ENCODE assay signal across 9 cellular contexts in genomic region chr2:172783091-172783898, GRCh38. TPM values are rescaled to one million over a fixed set of nuclear protein-coding genes. Genes with fewer than 3 reads are reported as not detected.
DNase-seq lines count a peak whose midpoint lies in the region; ATAC-seq, FAIRE-seq and TF ChIP-seq lines count a peak whose summit lies in the region.
"Had no signal": no experiment of that assay in that cellular context is flagged by ENCODE, and none has a peak within 500 bp of the region (broad histone marks: within the 10 kb centered on the region; RNA-seq: fewer than 3 reads in every experiment).

No MANE protein-coding gene starts in this region.

- peak; percentile 8 for TF ChIP-seq CTCF in bronchial epithelial cell (IDR thresholded peaks at IDR 0.05; ENCODE audit: insufficient read depth, low read length, severe bottlenecking)
- TF ChIP-seq CTCF in HepG2 (CRISPR knock-in tag; IDR thresholded peaks at IDR 0.05) = peak; percentile 45

- ATAC-seq in HepG2 = peak; percentile 89
- no peak for ATAC-seq in HG03280 (IDR thresholded peaks at IDR 0.05; ENCODE audit: unreplicated experiment)
- ATAC-seq in GM19397 (IDR thresholded peaks at IDR 0.05; ENCODE audit: unreplicated experiment) = no peak

- H3K36me3 ChIP-seq in bronchial epithelial cell (ENCODE audit: control insufficient read depth, insufficient read depth, low read length) (no peaks in the 10 kb centered on the region), HepG2 (replicated peaks in 1 of 2; ENCODE audit: control insufficient read depth in 1 of 2, insufficient read depth in 2 of 2, low read length in 2 of 2) (no peaks in the 10 kb centered on the region)

- no peaks in the 10 kb centered on the region for H3K79me2 ChIP-seq in HepG2 (ENCODE audit: insufficient read depth, low read length)

- CTCF ChIA-PET in HepG2 (lab: Yijun Ruan, JAX; ENCODE audit: low intra/inter-chr PET ratio, low total read pairs) = no interaction called here

- no peaks in the 10 kb centered on the region for H3K9me3 ChIP-seq in HepG2 (ENCODE audit: low read length)

- 28% methylated on average over 9 of the region's 9 CpGs for WGBS in HepG2 (ENCODE audit: low lambda C conversion rate)

- H3K4me1 ChIP-seq in HepG2 (ENCODE audit: insufficient read depth, low read length) = no peaks in the 10 kb centered on the region

- H3K4me2 ChIP-seq in HepG2 (ENCODE audit: low read depth, low read length) = peak overlapping the region; percentile 20; the same call in 1 of the 2 replicates

- BruUV-seq in HepG2 (replicated peaks; lab: Mats Ljungman, UMichigan) = no TSS peak

- in situ Hi-C loops in HepG2 (cut with HindIII; ENCODE audit: extremely low pct_ligation_motif_present, low pct_unique_long_range_greater_than_20kb) = no loop called here

- H3K4me3 ChIP-seq in bronchial epithelial cell (ENCODE audit: low read depth, low read length) (no peak overlapping the region), HepG2 (replicated peaks in 1 of 3; ENCODE audit: insufficient read depth in 1 of 3, low read depth in 2 of 3, low read length in 3 of 3) (no peak overlapping the region)

- no peak for TF ChIP-seq POLR2A in HepG2 (IDR thresholded peaks at IDR 0.05; ENCODE audit: insufficient read depth in 1 of 2, low read depth in 2 of 2, low read length in 2 of 2)

- intact Hi-C loops in HepG2 (cut with micrococcal nuclease; ENCODE audit: unreplicated experiment) = loop anchor here (1.0 kb wide), 1 partner anchor 79 kb away; no protein-coding TSS in a partner anchor

- H3K27me3 ChIP-seq in bronchial epithelial cell (ENCODE audit: control insufficient read depth, insufficient read depth, low read length) = no peaks in the 10 kb centered on the region
- H3K27me3 ChIP-seq in HepG2 (ENCODE audit: control insufficient read depth in 1 of 2, insufficient read depth in 2 of 2, low read length in 2 of 2) = peaks cover 2% of the 10 kb centered on the region in 2 experiments; a peak in 2 of 5 replicates

- DNase-seq in AG08396 (ENCODE audit: low spot score) (peak; percentile 74), LHCN-M2 (ENCODE audit: low read depth) (peak; percentile 85), bronchial epithelial cell (ENCODE audit: low read depth) (peak; percentile 50), HepG2 (ENCODE audit: low spot score) (peak; percentile 45), RPMI8226 (no peak)
- no peak for DNase-seq in activated CD4-positive, alpha-beta T cell treated with anti-CD3 and anti-CD28 coated beads, Interleukin-2, amount 50 U/mL, for 48 hours
- DNase-seq: DMS53 had no signal

- H2AFZ ChIP-seq in HepG2 (ENCODE audit: low read length) = no peak overlapping the region

- FAIRE-seq in bronchial epithelial cell (lab: Jason Lieb, UNC) (no peak), HepG2 (lab: Jason Lieb, UNC) (no peak)

- TF ChIP-seq EP300 in HepG2 (IDR thresholded peaks at IDR 0.05; ENCODE audit: low read depth in 2 of 2, low read length in 2 of 2) (no peak), HepG2 (CRISPR knock-in tag; IDR thresholded peaks at IDR 0.05; ENCODE audit: borderline replicate concordance) (no peak)

- POLR2A ChIA-PET in HepG2 (lab: Yijun Ruan, JAX) = no interaction called here

- no peaks in the 10 kb centered on the region for H4K20me1 ChIP-seq in HepG2 (ENCODE audit: insufficient read depth, low read length)

- TF ChIP-seq RAD21 in HepG2 (CRISPR knock-in tag; IDR thresholded peaks at IDR 0.05) = no peak

- H3K9ac ChIP-seq in HepG2 (ENCODE audit: insufficient read depth, low read depth, low read length) = no peak overlapping the region

- H3K27ac ChIP-seq in HepG2 (ENCODE audit: extremely low read length, insufficient read depth, low read length) = no peak overlapping the region

TF ChIP-seq in HepG2, 621 proteins besides CTCF, POLR2A, EP300 and RAD21 (continues in another document):
- TF ChIP-seq CEBPB (IDR thresholded peaks at IDR 0.05; ENCODE audit: borderline replicate concordance, low read depth, low read length) = no peak
- TF ChIP-seq, protein P1, sequence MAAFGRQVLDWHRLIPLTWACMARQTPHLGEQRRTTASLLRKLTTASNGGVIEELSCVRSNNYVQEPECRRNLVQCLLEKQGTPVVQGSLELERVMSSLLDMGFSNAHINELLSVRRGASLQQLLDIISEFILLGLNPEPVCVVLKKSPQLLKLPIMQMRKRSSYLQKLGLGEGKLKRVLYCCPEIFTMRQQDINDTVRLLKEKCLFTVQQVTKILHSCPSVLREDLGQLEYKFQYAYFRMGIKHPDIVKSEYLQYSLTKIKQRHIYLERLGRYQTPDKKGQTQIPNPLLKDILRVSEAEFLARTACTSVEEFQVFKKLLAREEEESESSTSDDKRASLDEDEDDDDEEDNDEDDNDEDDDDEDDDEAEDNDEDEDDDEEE (CRISPR knock-in tag; IDR thresholded peaks at IDR 0.05) = no peak
- TF ChIP-seq ZNF564 (CRISPR knock-in tag; IDR thresholded peaks at IDR 0.05) = no peak
- TF ChIP-seq EHMT2 (IDR thresholded peaks at IDR 0.05; ENCODE audit: borderline replicate concordance, low read depth, low read length) = no peak
- no peak for TF ChIP-seq KAT2B (IDR thresholded peaks at IDR 0.05; ENCODE audit: borderline replicate concordance, low read depth, low read length)
- no peak for TF ChIP-seq ZNF383 (CRISPR knock-in tag; IDR thresholded peaks at IDR 0.05; ENCODE audit: borderline replicate concordance)
- no peak for TF ChIP-seq ZSCAN25 (CRISPR knock-in tag; IDR thresholded peaks at IDR 0.05)
- TF ChIP-seq NR2F1 (CRISPR knock-in tag; IDR thresholded peaks at IDR 0.05) = peak in 1 of 2 experiments; percentile 33; a peak in 1 of 4 replicates
- TF ChIP-seq, protein P2, sequence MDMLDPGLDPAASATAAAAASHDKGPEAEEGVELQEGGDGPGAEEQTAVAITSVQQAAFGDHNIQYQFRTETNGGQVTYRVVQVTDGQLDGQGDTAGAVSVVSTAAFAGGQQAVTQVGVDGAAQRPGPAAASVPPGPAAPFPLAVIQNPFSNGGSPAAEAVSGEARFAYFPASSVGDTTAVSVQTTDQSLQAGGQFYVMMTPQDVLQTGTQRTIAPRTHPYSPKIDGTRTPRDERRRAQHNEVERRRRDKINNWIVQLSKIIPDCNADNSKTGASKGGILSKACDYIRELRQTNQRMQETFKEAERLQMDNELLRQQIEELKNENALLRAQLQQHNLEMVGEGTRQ (IDR thresholded peaks at IDR 0.05; ENCODE audit: low read depth, low read length) = no peak
- TF ChIP-seq, protein P2 (CRISPR knock-in tag; IDR thresholded peaks at IDR 0.05; ENCODE audit: borderline replicate concordance) = no peak
- peak; percentile 32; the same call in 1 of the 2 replicates for TF ChIP-seq SALL1 (CRISPR knock-in tag; IDR thresholded peaks at IDR 0.05)

RNA-seq across cellular contexts. Expression of gene RAPGEF4, which starts 47.6 kb away (rescaled TPM):
- total RNA-seq in LHCN-M2 (2014; rRNA removed) (0.23 and 0.26 TPM in 2 replicates), bronchial epithelial cell (0.26 and 0.90 TPM in 2 replicates), HepG2 (2016; rRNA removed; fragmentation: Illumina TruSeq; extraction: Trizol) (0.91 TPM in 2 replicates)
- polyA plus RNA-seq in LHCN-M2 (2012) = 0.05 TPM
- 0.09 TPM in 1 of 2 replicates, not detected in the other for total RNA-seq in HepG2 (2016; cell fraction: cytosol; rRNA removed; fragmentation: Illumina TruSeq; extraction: Trizol; ENCODE audit: low read depth)
- 0.54 and 0.63 TPM in 2 replicates for total RNA-seq in HepG2 (2016; cell fraction: insoluble cytoplasmic fraction; rRNA removed; fragmentation: Illumina TruSeq; extraction: Trizol)
- 0.24 and 0.53 TPM in 2 replicates for total RNA-seq in HepG2 (2016; cell fraction: membrane; rRNA removed; fragmentation: Illumina TruSeq; extraction: Trizol)
- total RNA-seq in HepG2 (2016; cell fraction: nucleus; rRNA removed; fragmentation: Illumina TruSeq; extraction: Trizol) = 0.53 and 0.56 TPM in 2 replicates
- polyA plus RNA-seq in HepG2 (2011; rRNA removed) = 0.78 and 0.93 TPM in 2 replicates
- 0.19 and 0.24 TPM in 2 replicates for polyA plus RNA-seq in HepG2 (2011; cell fraction: cytosol; rRNA removed)
- polyA plus RNA-seq in HepG2 (2011; cell fraction: nucleus; rRNA removed) = 2.5 and 2.8 TPM in 2 replicates
- 0.65 and 1.2 TPM in 2 replicates for polyA plus RNA-seq in HepG2 (2012)
- polyA plus RNA-seq in HepG2 (2016; cell fraction: cytosol; fragmentation: Illumina TruSeq; extraction: Trizol; ENCODE audit: low read depth) = 0.03 and 0.10 TPM in 2 replicates
- 0.47 and 0.78 TPM in 2 replicates for polyA plus RNA-seq in HepG2 (2016; cell fraction: insoluble cytoplasmic fraction; fragmentation: Illumina TruSeq; extraction: Trizol; ENCODE audit: low read depth)
- polyA plus RNA-seq in HepG2 (2016; cell fraction: membrane; fragmentation: Illumina TruSeq; extraction: Trizol; ENCODE audit: low read depth) = 0.13 and 0.31 TPM in 2 replicates
- polyA plus RNA-seq in HepG2 (2016; cell fraction: nucleus; fragmentation: Illumina TruSeq; extraction: Trizol; ENCODE audit: insufficient read depth, low read depth) = 0.53 and 0.68 TPM in 2 replicates
- polyA minus RNA-seq in HepG2 (2011; rRNA and poly(A)+ RNA removed; ENCODE audit: low replicate concordance) = 3.3 and 5.8 TPM in 2 replicates
- 0.20 and 0.88 TPM in 2 replicates for polyA minus RNA-seq in HepG2 (2011; cell fraction: cytosol; rRNA and poly(A)+ RNA removed)
- polyA minus RNA-seq in HepG2 (2011; cell fraction: nucleus; rRNA and poly(A)+ RNA removed) = 10.7 and 12.4 TPM in 2 replicates

Comparison
In these comparisons a context has a peak if more than half of its experiments do, and no peak if none do; other contexts are left out.
1. DNase-seq: peak in AG08396 (single experiment), LHCN-M2 (single experiment), bronchial epithelial cell (single experiment) and HepG2 (single experiment); none in RPMI8226 (single experiment) and activated CD4-positive, alpha-beta T cell treated with anti-CD3 and anti-CD28 coated beads, Interleukin-2, amount 50 U/mL, for 48 hours (0 of 2).